8 cellular contexts compared by ENCODE assay signal in genomic region chr20:31502884-31503673, GRCh38. TPM values are rescaled to one million over a fixed set of nuclear protein-coding genes. Genes with fewer than 3 reads are reported as not detected.
DNase-seq lines count a peak whose midpoint lies in the region; ATAC-seq, FAIRE-seq and TF ChIP-seq lines count a peak whose summit lies in the region.
"Not testable (repeated sequence)": the region's sequence is repeated elsewhere in the genome, so short reads cannot be mapped to it uniquely, and the experiment has no call there.

No MANE protein-coding gene starts in this region.

- H3K9me3 ChIP-seq in prostate gland, uterus: not testable (repeated sequence)

- H3K36me3 Mint-ChIP-seq in activated naive CD8-positive, alpha-beta T cell treated with anti-CD3 and anti-CD28 coated beads, Interleukin-2, amount 10 ng/mL, durations not matched to agents 7 days and 5 days = not testable (repeated sequence)

- peak; percentile 68 for DNase-seq in GM12891 (ENCODE audit: insufficient read length, low spot score)
- peak; percentile 55 for DNase-seq in NCI-H1092 treated with DMSO at 0.1 percent for 48 hours (lab: John Stamatoyannopoulos, UW)
- DNase-seq in SW480 (ENCODE audit: low spot score) = peak; percentile 80
- DNase-seq in activated naive CD8-positive, alpha-beta T cell treated with anti-CD3 and anti-CD28 coated beads, Interleukin-2, amount 10 ng/mL, durations not matched to agents 7 days and 5 days = peak; percentile 77
- peak; percentile 93 for DNase-seq in cardiac septum (ENCODE audit: low spot score)
- peak; percentile 62 for DNase-seq in prostate gland (ENCODE audit: low spot score)
- DNase-seq in uterus = peak; percentile 85 to 88

- TF ChIP-seq CTCF in prostate gland (IDR thresholded peaks at IDR 0.05) = peak; percentile 76 to 89 (median 83)
- peak; percentile 96 to 98 (median 98) for TF ChIP-seq CTCF in uterus (IDR thresholded peaks at IDR 0.05)

- TF ChIP-seq POLR2A in GM12891 (IDR thresholded peaks at IDR 0.05; ENCODE audit: low read depth, low read length); prostate gland (IDR thresholded peaks at IDR 0.05); uterus (IDR thresholded peaks at IDR 0.05): not testable (repeated sequence)

- H3K4me1 Mint-ChIP-seq in activated naive CD8-positive, alpha-beta T cell treated with anti-CD3 and anti-CD28 coated beads, Interleukin-2, amount 10 ng/mL, durations not matched to agents 7 days and 5 days = not testable (repeated sequence)

- intact Hi-C loops in cardiac septum (cut with DNase I) (loop anchor here (1.0 kb wide), 1 partner anchor 43 kb away; no protein-coding TSS in a partner anchor), prostate gland (cut with DNase I) (loop anchor here (5.0 kb wide), 1 partner anchor 41 kb away; no protein-coding TSS in a partner anchor), uterus (cut with DNase I; ENCODE audit: low total_unique reads) (loop anchor here (5.0 kb wide), 1 partner anchor 41 kb away; no protein-coding TSS in a partner anchor)

- H3K4me1 ChIP-seq in prostate gland (replicated peaks); uterus: not testable (repeated sequence)

- POLR2A ChIA-PET in activated naive CD8-positive, alpha-beta T cell treated with anti-CD3 and anti-CD28 coated beads, Interleukin-2, amount 10 ng/mL, durations not matched to agents 7 days and 5 days (lab: Charles Lee) = interaction anchor here (0.6 to 1.0 kb wide), 5 partner anchors 11 to 449 kb away, joined by 3 to 5 read pairs (median 3); partner anchors contain the start of genes HM13 and PDRG1

- H3K36me3 ChIP-seq in prostate gland, uterus: not testable (repeated sequence)

- peak; percentile 84 for FAIRE-seq in GM12891 (lab: Jason Lieb, UNC)

- H3K27me3 ChIP-seq in prostate gland (replicated peaks; ENCODE audit: insufficient read depth); uterus: not testable (repeated sequence)

- peak; percentile 92 for ATAC-seq in HG02623 (IDR thresholded peaks at IDR 0.05; ENCODE audit: unreplicated experiment)
- peak; percentile 95 for ATAC-seq in activated naive CD8-positive, alpha-beta T cell treated with anti-CD3 and anti-CD28 coated beads, Interleukin-2, amount 10 ng/mL, durations not matched to agents 7 days and 5 days (ENCODE audit: low read depth)

- H3K27me3 Mint-ChIP-seq in activated naive CD8-positive, alpha-beta T cell treated with anti-CD3 and anti-CD28 coated beads, Interleukin-2, amount 10 ng/mL, durations not matched to agents 7 days and 5 days = not testable (repeated sequence)

- H3K4me3 Mint-ChIP-seq in activated naive CD8-positive, alpha-beta T cell treated with anti-CD3 and anti-CD28 coated beads, Interleukin-2, amount 10 ng/mL, durations not matched to agents 7 days and 5 days = not testable (repeated sequence)

- not testable (repeated sequence) for H3K4me3 ChIP-seq in prostate gland, uterus

- H3K27ac ChIP-seq in prostate gland, uterus: not testable (repeated sequence)

- WGBS in prostate gland = 27% methylated on average over 20 of the region's 20 CpGs

- H3K9me3 Mint-ChIP-seq in activated naive CD8-positive, alpha-beta T cell treated with anti-CD3 and anti-CD28 coated beads, Interleukin-2, amount 10 ng/mL, durations not matched to agents 7 days and 5 days = not testable (repeated sequence)

- not testable (repeated sequence) for H3K27ac Mint-ChIP-seq in activated naive CD8-positive, alpha-beta T cell treated with anti-CD3 and anti-CD28 coated beads, Interleukin-2, amount 10 ng/mL, durations not matched to agents 7 days and 5 days

RNA-seq across cellular contexts. Expression of gene HM13, which starts 11.2 kb away (rescaled TPM):
- polyA plus RNA-seq in GM12891 (2012; ENCODE audit: low read depth, missing spikeins) = 53.6 TPM
- 100 to 1,000 TPM; 112 to 120 TPM for total RNA-seq in activated naive CD8-positive, alpha-beta T cell treated with anti-CD3 and anti-CD28 coated beads, Interleukin-2, amount 10 ng/mL, durations not matched to agents 7 days and 5 days
- total RNA-seq in cardiac septum (43.7 TPM), prostate gland (100 to 1,000 TPM in 1 of 2 donors, 10 to 100 TPM in 1; 99.7 to 131 TPM), uterus (100 to 1,000 TPM in 1 of 4 donors, 10 to 100 TPM in 3; 40.7 to 147 (median 56.0) TPM)

RNA-seq across cellular contexts. Expression of gene REM1, which starts 28.0 kb away (rescaled TPM):
- polyA plus RNA-seq in GM12891 (2012; ENCODE audit: low read depth, missing spikeins) = not detected
- total RNA-seq in activated naive CD8-positive, alpha-beta T cell treated with anti-CD3 and anti-CD28 coated beads, Interleukin-2, amount 10 ng/mL, durations not matched to agents 7 days and 5 days = not detected
- total RNA-seq in cardiac septum (2.1 TPM), prostate gland (1 to 10 TPM; 1.3 to 4.9 TPM), uterus (10 to 100 TPM in 2 of 4 donors, 1 to 10 TPM in 1, under 1 TPM in 1; 0.59 to 12.1 (median 8.7) TPM)

RNA-seq across cellular contexts. Expression of gene DEFB124, which starts 28.2 kb away (rescaled TPM):
- not detected for polyA plus RNA-seq in GM12891 (2012; ENCODE audit: low read depth, missing spikeins)
- not detected for total RNA-seq in activated naive CD8-positive, alpha-beta T cell treated with anti-CD3 and anti-CD28 coated beads, Interleukin-2, amount 10 ng/mL, durations not matched to agents 7 days and 5 days
- total RNA-seq in cardiac septum = not detected
- total RNA-seq in prostate gland = not detected
- 1 to 10 TPM in 1 of 4 donors, not detected in 3; 3.2 TPM for total RNA-seq in uterus
